8 cellular contexts compared by ENCODE assay signal in genomic region chr9:103371152-103371551, GRCh38.
"Had no signal": no experiment of that assay in that cellular context is flagged by ENCODE, and none has a peak within 500 bp of the region (broad histone marks: within the 10 kb centered on the region; RNA-seq: fewer than 3 reads in every experiment).

No MANE protein-coding gene starts in this region.

- H3K4me3 ChIP-seq: GM12878 had no signal

- FAIRE-seq: G401.6, GM12878, GM12891, GM12892, GM18507, GM19239 had no signal

- DNase-seq: GDM1, GF-D8 had no signal
